15 cellular contexts compared by ENCODE assay signal in the genomic region with DNA sequence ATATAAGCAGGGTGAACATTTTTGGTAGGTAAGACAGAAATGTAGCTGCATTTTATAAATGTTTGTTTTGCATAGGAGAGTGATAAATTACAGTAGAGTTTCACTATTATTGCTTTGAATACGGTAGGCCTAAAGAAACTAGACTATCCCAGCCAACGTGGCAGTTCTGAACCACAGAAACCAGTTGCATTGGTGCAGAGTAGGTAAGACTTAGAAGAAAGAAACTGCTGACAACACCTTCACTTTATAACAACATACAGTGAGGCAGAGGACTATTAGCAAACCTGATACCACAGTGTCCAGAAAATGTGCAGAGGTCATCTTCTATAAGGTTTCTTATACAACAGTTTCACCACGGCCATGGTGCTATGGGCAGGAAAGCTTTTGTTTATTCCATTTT.
A peak's percentile ranks its signal among the peaks of the same experiment; 100 is the strongest.
DNase-seq lines count a peak whose midpoint lies in the region; ATAC-seq and TF ChIP-seq lines count a peak whose summit lies in the region.
"Had no signal": no experiment of that assay in that cellular context is flagged by ENCODE, and none has a peak within 500 bp of the region (broad histone marks: within the 10 kb centered on the region; RNA-seq: fewer than 3 reads in every experiment).

No MANE protein-coding gene starts in this region.

- H3K9me3 ChIP-seq in PC-9 (ENCODE audit: insufficient read depth, low read depth) = no peaks in the 10 kb centered on the region
- H3K9me3 ChIP-seq: HAP-1, mucosa of descending colon had no signal

- DNase-seq in RWPE1 (ENCODE audit: low spot score) (no peak), PC-9 (no peak), retina (no peak)
- no peak for DNase-seq in activated T-cell treated with anti-CD3 and anti-CD28 coated beads, Interleukin-2, amount 50 U/mL, for 4 hours
- DNase-seq: activated CD4-positive, CD25-positive, alpha-beta regulatory T cell; activated effector memory CD4-positive, alpha-beta T cell treated with Interleukin-2 at 50 U/mL for 16 hours; NCI-H345; SHP77 had no signal

- H3K27me3 ChIP-seq in PC-9 (ENCODE audit: insufficient read depth, low read depth) = no peaks in the 10 kb centered on the region
- H3K27me3 ChIP-seq: cardiac muscle cell had no signal

- no peak overlapping the region for H2AFZ ChIP-seq in PC-9

- H3K9me2 ChIP-seq in PC-9 (ENCODE audit: insufficient read depth) = no peaks in the 10 kb centered on the region

- POLR2A ChIA-PET in RWPE1 (lab: Yijun Ruan, JAX; ENCODE audit: low non-redundant PET) (no interaction called here), PC-9 (lab: Charles Lee; ENCODE audit: unreplicated experiment) (no interaction called here)

- no peaks in the 10 kb centered on the region for H3K4me1 ChIP-seq in PC-9 (replicated peaks; ENCODE audit: insufficient read depth)

- intact Hi-C loops in PC-9 (cut with micrococcal nuclease; ENCODE audit: unreplicated experiment) = no loop called here

- H3K27me3 Mint-ChIP-seq in activated T-cell treated with anti-CD3 and anti-CD28 coated beads, Interleukin-2, amount 50 U/mL, for 4 hours (ENCODE audit: low read depth) = no peaks in the 10 kb centered on the region

- no peak overlapping the region for H3K4me3 ChIP-seq in PC-9
- H3K4me3 ChIP-seq: cardiac muscle cell, HAP-1, mucosa of descending colon had no signal

- peak; percentile 98 for ATAC-seq in GM18517 (IDR thresholded peaks at IDR 0.05; ENCODE audit: unreplicated experiment)
- ATAC-seq in GM21360 (IDR thresholded peaks at IDR 0.05; ENCODE audit: unreplicated experiment) = peak; percentile 94
- peak; percentile 98 for ATAC-seq in HG02938 (IDR thresholded peaks at IDR 0.05; ENCODE audit: unreplicated experiment)
- peak; percentile 97 for ATAC-seq in HG03521 (IDR thresholded peaks at IDR 0.05; ENCODE audit: unreplicated experiment)
- no peak for ATAC-seq in activated T-cell treated with anti-CD3 and anti-CD28 coated beads, Interleukin-2, amount 50 U/mL, for 4 hours
- ATAC-seq: mucosa of descending colon had no signal

- no peaks in the 10 kb centered on the region for H3K9me3 Mint-ChIP-seq in activated T-cell treated with anti-CD3 and anti-CD28 coated beads, Interleukin-2, amount 50 U/mL, for 4 hours

- TF ChIP-seq CTCF in RWPE1 (conservative IDR thresholded peaks at IDR 0.05; ENCODE audit: low read depth) (no peak), PC-9 (conservative IDR thresholded peaks at IDR 0.05) (no peak)

- H3K27ac ChIP-seq in RWPE1 (no peak overlapping the region), PC-9 (no peak overlapping the region)
- H3K27ac ChIP-seq: cardiac muscle cell had no signal

- H3K36me3 ChIP-seq in PC-9 (ENCODE audit: low read depth) = no peaks in the 10 kb centered on the region
- H3K36me3 ChIP-seq: cardiac muscle cell, HAP-1 had no signal

- no peak overlapping the region for H3K4me3 Mint-ChIP-seq in activated T-cell treated with anti-CD3 and anti-CD28 coated beads, Interleukin-2, amount 50 U/mL, for 4 hours

- no peaks in the 10 kb centered on the region for H3K4me1 Mint-ChIP-seq in activated T-cell treated with anti-CD3 and anti-CD28 coated beads, Interleukin-2, amount 50 U/mL, for 4 hours (ENCODE audit: low read depth)

- no peaks in the 10 kb centered on the region for H4K20me1 ChIP-seq in PC-9 (ENCODE audit: insufficient read depth)

- H3K79me2 ChIP-seq in PC-9 (ENCODE audit: low read depth) = no peaks in the 10 kb centered on the region

- no TSS peak for BruUV-seq in PC-9 (replicated peaks; lab: Mats Ljungman, UMichigan)

- CTCF ChIA-PET in RWPE1 (lab: Yijun Ruan, JAX) (no interaction called here), PC-9 (lab: Charles Lee) (no interaction called here)

- H3K36me3 Mint-ChIP-seq in activated T-cell treated with anti-CD3 and anti-CD28 coated beads, Interleukin-2, amount 50 U/mL, for 4 hours (ENCODE audit: insufficient read depth) = no peaks in the 10 kb centered on the region

- no peak overlapping the region for H3K4me2 ChIP-seq in PC-9

- no peaks in the 10 kb centered on the region for H3F3A ChIP-seq in PC-9 (ENCODE audit: insufficient read depth, low read depth)

Comparison
In these comparisons a context has a peak if more than half of its experiments do, and no peak if none do; other contexts are left out.
1. ATAC-seq: peak in GM18517 (single experiment), GM21360 (single experiment), HG02938 (single experiment) and HG03521 (single experiment); none in activated T-cell treated with anti-CD3 and anti-CD28 coated beads, Interleukin-2, amount 50 U/mL, for 4 hours (0 of 2).